9 cellular contexts compared by ENCODE assay signal in the genomic region with DNA sequence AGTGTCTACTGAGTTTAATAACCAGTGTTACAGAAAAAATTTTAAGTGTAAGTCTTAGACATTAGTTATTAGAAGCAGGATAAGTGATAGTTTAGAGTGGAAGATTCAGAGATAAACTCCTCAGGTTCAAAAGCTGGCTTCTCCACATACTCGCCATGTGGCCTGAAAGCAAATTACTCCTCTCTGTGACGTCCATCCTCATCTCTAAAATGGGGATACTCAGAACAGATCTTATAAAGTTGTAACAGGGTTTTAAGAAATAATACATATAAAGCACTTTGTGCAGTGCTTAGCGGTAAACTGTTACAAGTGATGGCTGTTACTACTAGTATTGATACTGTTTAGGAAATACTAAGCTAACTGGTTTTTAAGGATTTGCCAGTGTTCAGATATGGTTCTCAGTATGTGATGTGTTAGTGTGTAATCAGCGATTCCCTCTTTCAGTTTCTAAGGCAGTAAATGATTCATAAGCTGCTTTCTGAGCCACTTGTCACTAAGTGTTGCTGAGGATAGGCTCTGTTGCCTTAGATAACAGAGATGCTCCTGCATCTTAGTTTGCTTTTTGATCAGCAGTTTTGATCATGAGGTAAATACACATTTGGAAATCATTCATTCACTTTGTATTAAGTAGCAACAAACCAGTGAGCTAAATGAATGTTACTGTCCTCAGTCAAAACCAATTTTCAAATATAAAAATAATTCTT. TPM values are rescaled to one million over a fixed set of nuclear protein-coding genes. Genes with fewer than 3 reads are reported as not detected.
DNase-seq lines count a peak whose midpoint lies in the region; ATAC-seq and TF ChIP-seq lines count a peak whose summit lies in the region.
"Had no signal": no experiment of that assay in that cellular context is flagged by ENCODE, and none has a peak within 500 bp of the region (broad histone marks: within the 10 kb centered on the region; RNA-seq: fewer than 3 reads in every experiment).

No MANE protein-coding gene starts in this region.

- DNase-seq in activated CD4-positive, alpha-beta T cell treated with anti-CD3 and anti-CD28 coated beads for 36 hours = no peak
- DNase-seq in activated CD4-positive, alpha-beta T cell treated with anti-CD3 and anti-CD28 coated beads for 1 hour = no peak
- DNase-seq in mesothelial cell of epicardium (ENCODE audit: low spot score in 2 of 2, unreplicated experiment in 2 of 2) = no peak
- no peak for DNase-seq in mesenteric fat pad (ENCODE audit: low spot score)
- no peak for DNase-seq in left cardiac atrium
- no peak for DNase-seq in sciatic nerve (ENCODE audit: low spot score)
- DNase-seq: KG1 had no signal

- CTCF ChIA-PET in activated CD4-positive, alpha-beta T cell treated with anti-CD3 and anti-CD28 coated beads for 36 hours (lab: Charles Lee) = interaction anchor here (0.8 kb wide), 1 partner anchor 386 kb away, joined by 3 read pairs; no protein-coding TSS in a partner anchor

- no peaks in the 10 kb centered on the region for H3K9me3 Mint-ChIP-seq in activated CD4-positive, alpha-beta T cell treated with anti-CD3 and anti-CD28 coated beads for 36 hours (ENCODE audit: low read depth)
- H3K9me3 Mint-ChIP-seq in mesothelial cell of epicardium = no peaks in the 10 kb centered on the region

- intact Hi-C loops in activated CD4-positive, alpha-beta T cell treated with anti-CD3 and anti-CD28 coated beads for 36 hours (cut with DNase I, micrococcal nuclease) = no loop called here
- intact Hi-C loops in left cardiac atrium (cut with DNase I) = no loop called here
- intact Hi-C loops in sciatic nerve (cut with DNase I) = no loop called here

- ATAC-seq in activated CD4-positive, alpha-beta T cell treated with anti-CD3 and anti-CD28 coated beads for 36 hours = peak; percentile 98
- ATAC-seq in GM21529 (IDR thresholded peaks at IDR 0.05; ENCODE audit: unreplicated experiment) (peak; percentile 96), HG03378 (IDR thresholded peaks at IDR 0.05; ENCODE audit: unreplicated experiment) (peak; percentile 97), left cardiac atrium (no peak), sciatic nerve (no peak)

- POLR2A ChIA-PET in activated CD4-positive, alpha-beta T cell treated with anti-CD3 and anti-CD28 coated beads for 36 hours (lab: Charles Lee) = no interaction called here

- H3K4me1 Mint-ChIP-seq in activated CD4-positive, alpha-beta T cell treated with anti-CD3 and anti-CD28 coated beads for 36 hours = peaks cover 9% of the 10 kb centered on the region
- H3K4me1 Mint-ChIP-seq in mesothelial cell of epicardium = peaks cover 10% of the 10 kb centered on the region

- no peak overlapping the region for H3K4me3 Mint-ChIP-seq in activated CD4-positive, alpha-beta T cell treated with anti-CD3 and anti-CD28 coated beads for 36 hours
- H3K4me3 Mint-ChIP-seq in mesothelial cell of epicardium = no peak overlapping the region

- TF ChIP-seq CTCF in mesothelial cell of epicardium (IDR thresholded peaks at IDR 0.05; ENCODE audit: unreplicated experiment) = no peak

- no peak overlapping the region for H3K27ac Mint-ChIP-seq in activated CD4-positive, alpha-beta T cell treated with anti-CD3 and anti-CD28 coated beads for 36 hours
- peak overlapping the region; percentile 35 for H3K27ac Mint-ChIP-seq in mesothelial cell of epicardium

- no peaks in the 10 kb centered on the region for H3K27me3 Mint-ChIP-seq in activated CD4-positive, alpha-beta T cell treated with anti-CD3 and anti-CD28 coated beads for 36 hours
- no peaks in the 10 kb centered on the region for H3K27me3 Mint-ChIP-seq in mesothelial cell of epicardium (ENCODE audit: low read depth)

- H3K36me3 Mint-ChIP-seq in activated CD4-positive, alpha-beta T cell treated with anti-CD3 and anti-CD28 coated beads for 36 hours (ENCODE audit: low read depth) = peaks cover 22% of the 10 kb centered on the region
- peaks cover 46% of the 10 kb centered on the region for H3K36me3 Mint-ChIP-seq in mesothelial cell of epicardium

RNA-seq across cellular contexts. Expression of a gene that starts 58.7 kb away (rescaled TPM):
- 10 to 100 TPM; 57.8 to 63.3 TPM for total RNA-seq in activated CD4-positive, alpha-beta T cell treated with anti-CD3 and anti-CD28 coated beads for 36 hours
- total RNA-seq in mesothelial cell of epicardium = 46.3 to 51.0 TPM (median 47.3 TPM) in 3 replicates
- 36.6 TPM for total RNA-seq in mesenteric fat pad
- 10 to 100 TPM; 28.3 to 61.1 TPM for total RNA-seq in left cardiac atrium
- 101 TPM for total RNA-seq in sciatic nerve

Comparison
In these comparisons a context has a peak if more than half of its experiments do, and no peak if none do; other contexts are left out.
1. ATAC-seq: peak in activated CD4-positive, alpha-beta T cell treated with anti-CD3 and anti-CD28 coated beads for 36 hours (single experiment), GM21529 (single experiment) and HG03378 (single experiment); none in left cardiac atrium (0 of 2) and sciatic nerve (single experiment).